Comparison of ENCODE assay signal across 1 cellular context in genomic region chr17:2337811-2338657, GRCh38.
TF ChIP-seq lines count a peak whose summit lies in the region.

No MANE protein-coding gene starts in this region.

TF ChIP-seq in K562, 482 proteins besides CTCF, POLR2A, EP300 and RAD21 (continued from another document and continues in another):
- TF ChIP-seq HINFP (tag; conservative IDR thresholded peaks at IDR 0.05; ENCODE audit: low read depth), result no peak
- no peak for TF ChIP-seq ZNF224 (CRISPR knock-in tag; IDR thresholded peaks at IDR 0.05)
- TF ChIP-seq ARID4B (CRISPR knock-in tag; IDR thresholded peaks at IDR 0.05), result 0 out of 2 replicates have a peak, but pooled peaks have one; percentile 23
- no peak for TF ChIP-seq ZNF592 (IDR thresholded peaks at IDR 0.05)
- no peak for TF ChIP-seq FOXM1 (IDR thresholded peaks at IDR 0.05; ENCODE audit: low read depth)
- no peak for TF ChIP-seq FOXM1 (CRISPR knock-in tag; IDR thresholded peaks at IDR 0.05; ENCODE audit: low read depth)
- no peak for TF ChIP-seq HMGN3 (IDR thresholded peaks at IDR 0.05; ENCODE audit: borderline replicate concordance, extremely low read depth, insufficient read length, low read depth, low read length)
- peak; percentile 68; the same call in 1 of the 2 replicates for TF ChIP-seq HNRNPL (IDR thresholded peaks at IDR 0.05; ENCODE audit: low read depth, low read length)
- TF ChIP-seq SUPT5H (IDR thresholded peaks at IDR 0.05), result no peak
- TF ChIP-seq E2F6 (IDR thresholded peaks at IDR 0.05; ENCODE audit: borderline replicate concordance in 1 of 2, extremely low read depth in 1 of 2, insufficient read depth in 1 of 2, insufficient read length in 1 of 2, low read depth in 1 of 2, low read length in 1 of 2, poor library complexity in 1 of 2, severe bottlenecking in 1 of 2), result peak; percentile 28 to 46
- TF ChIP-seq FOSL1 (tag; conservative IDR thresholded peaks at IDR 0.05), result 0 out of 2 replicates have a peak, but pooled peaks have one; percentile 48
- TF ChIP-seq SAFB (IDR thresholded peaks at IDR 0.05; ENCODE audit: borderline replicate concordance, low read depth, low read length), result peak; percentile 47; the same call in 1 of the 2 replicates
- TF ChIP-seq ZNF23 (CRISPR knock-in tag; IDR thresholded peaks at IDR 0.05), result no peak
- TF ChIP-seq ZNF785 (CRISPR knock-in tag; IDR thresholded peaks at IDR 0.05), result no peak
- TF ChIP-seq ZBTB26 (CRISPR knock-in tag; IDR thresholded peaks at IDR 0.05), result no peak
- TF ChIP-seq KLF13 (tag; IDR thresholded peaks at IDR 0.05; ENCODE audit: borderline replicate concordance, low read depth), result peak; percentile 53; the same call in 1 of the 2 replicates
- no peak for TF ChIP-seq ZNF280B (CRISPR knock-in tag; IDR thresholded peaks at IDR 0.05)
- TF ChIP-seq PRDM10 (IDR thresholded peaks at IDR 0.05; ENCODE audit: partially characterized antibody), result peak; percentile 82
- no peak for TF ChIP-seq ZBED1 (IDR thresholded peaks at IDR 0.05)
- TF ChIP-seq ZFP91 (CRISPR knock-in tag; IDR thresholded peaks at IDR 0.05), result no peak
- no peak for TF ChIP-seq FOXJ2 (tag; IDR thresholded peaks at IDR 0.05)
- TF ChIP-seq CBFA2T3 (IDR thresholded peaks at IDR 0.05), result no peak
- 0 out of 4 replicates have a peak, but pooled peaks of 1 of the 2 experiments have one; percentile 15 for TF ChIP-seq TEAD1 (CRISPR knock-in tag; IDR thresholded peaks at IDR 0.05)
- TF ChIP-seq E2F8 (IDR thresholded peaks at IDR 0.05; ENCODE audit: low read depth, partially characterized antibody), result no peak
- TF ChIP-seq ZNF57 (CRISPR knock-in tag; IDR thresholded peaks at IDR 0.05), result no peak
- TF ChIP-seq DPF2 (IDR thresholded peaks at IDR 0.05), result peak; percentile 22; the same call in 1 of the 2 replicates
- no peak for TF ChIP-seq ZBTB34 (CRISPR knock-in tag; IDR thresholded peaks at IDR 0.05)
